Comparison of ENCODE assay signal across 16 cellular contexts in the genomic region with DNA sequence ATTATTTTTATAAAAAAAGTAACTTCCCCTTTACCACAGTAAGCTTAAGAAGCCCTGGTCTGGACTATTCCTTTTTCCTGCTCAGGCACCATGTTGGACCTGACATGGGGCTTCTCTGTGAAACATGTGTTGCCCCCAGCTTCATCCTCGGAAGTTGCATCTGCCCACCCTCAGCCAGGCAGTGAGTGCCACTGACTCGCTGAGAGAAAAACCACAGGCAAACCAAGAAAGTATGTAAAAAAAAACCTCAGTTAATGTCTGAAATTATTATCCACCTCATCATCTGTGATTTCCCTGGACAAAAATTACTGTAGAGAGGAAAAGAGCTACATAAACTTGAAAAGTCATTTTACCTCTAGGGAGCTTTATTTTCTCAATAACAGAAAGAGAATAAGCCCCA.
DNase-seq lines count a peak whose midpoint lies in the region; ATAC-seq and TF ChIP-seq lines count a peak whose summit lies in the region.
"Had no signal": no experiment of that assay in that cellular context is flagged by ENCODE, and none has a peak within 500 bp of the region (broad histone marks: within the 10 kb centered on the region; RNA-seq: fewer than 3 reads in every experiment).

No MANE protein-coding gene starts in this region.

- H3K27me3 ChIP-seq in DND-41 (ENCODE audit: insufficient read depth, low read length, poor library complexity): no peaks in the 10 kb centered on the region
- H3K27me3 ChIP-seq in GM23248 (replicated peaks; ENCODE audit: insufficient read depth): no peaks in the 10 kb centered on the region

- H4K20me1 ChIP-seq in DND-41 (ENCODE audit: insufficient read depth, low read length) (no peaks in the 10 kb centered on the region), GM23248 (ENCODE audit: insufficient read depth) (no peaks in the 10 kb centered on the region)

- ATAC-seq in DND-41 (ENCODE audit: insufficient read depth, low read depth) (0 out of 3 replicates have a peak, but pooled peaks have one; percentile 41), Right ventricle myocardium superior (ENCODE audit: poor library complexity) (no peak)

- in situ Hi-C loops in GM23248 (cut with MboI): no loop called here

- peaks cover 10% of the 10 kb centered on the region for H3K4me1 ChIP-seq in DND-41 (ENCODE audit: insufficient read depth, low read length)
- H3K4me1 ChIP-seq in GM23248 (ENCODE audit: insufficient read depth): peaks cover 12% of the 10 kb centered on the region
- H3K4me1 ChIP-seq: HAP-1 had no signal

- H3K9me3 ChIP-seq in DND-41 (ENCODE audit: insufficient read depth, low read length, severe bottlenecking): no peaks in the 10 kb centered on the region
- H3K9me3 ChIP-seq in GM23248 (ENCODE audit: low read depth): no peaks in the 10 kb centered on the region
- H3K9me3 ChIP-seq: HAP-1 had no signal

- H3F3A ChIP-seq in GM23248 (ENCODE audit: insufficient read depth): no peaks in the 10 kb centered on the region

- 72 to 74% methylated on average over 2 of the region's 2 CpGs for WGBS in GM23248 (ENCODE audit: low coverage in 1 of 2, low lambda C conversion rate in 2 of 2, missing lambda C conversion rate in 2 of 2), 2 experiments

- no peaks in the 10 kb centered on the region for H3K79me2 ChIP-seq in DND-41 (ENCODE audit: insufficient read depth, low read length)
- H3K79me2 ChIP-seq in GM23248 (ENCODE audit: insufficient read depth): no peaks in the 10 kb centered on the region

- H3K9me2 ChIP-seq in GM23248 (ENCODE audit: insufficient read depth): no peaks in the 10 kb centered on the region

- intact Hi-C loops in Right ventricle myocardium superior (cut with DNase I): no loop called here

- no peak overlapping the region for H3K4me3 ChIP-seq in AG10803 (ENCODE audit: low read length)
- no peak overlapping the region for H3K4me3 ChIP-seq in DND-41 (ENCODE audit: low read depth in 1 of 2, low read length in 2 of 2)
- H3K4me3 ChIP-seq in GM23248: no peak overlapping the region
- H3K4me3 ChIP-seq: HAP-1 had no signal

- no peak overlapping the region for H3K27ac ChIP-seq in DND-41 (ENCODE audit: low read length)
- no peak overlapping the region for H3K27ac ChIP-seq in GM23248
- H3K27ac ChIP-seq: C4-2B had no signal

- H3K9ac ChIP-seq in DND-41 (ENCODE audit: low read depth, low read length): no peak overlapping the region
- no peak overlapping the region for H3K9ac ChIP-seq in GM23248

- H3K36me3 ChIP-seq in DND-41 (ENCODE audit: insufficient read depth, low read length) (no peaks in the 10 kb centered on the region), GM23248 (ENCODE audit: low read depth) (no peaks in the 10 kb centered on the region)
- H3K36me3 ChIP-seq: HAP-1 had no signal

- H2AFZ ChIP-seq in DND-41 (ENCODE audit: low read depth, low read length): no peak overlapping the region
- H2AFZ ChIP-seq in GM23248: peak overlapping the region; percentile 54; the same call in 1 of the 2 replicates

- TF ChIP-seq CTCF in AG10803 (conservative IDR thresholded peaks at IDR 0.05; ENCODE audit: low read length) (no peak), DND-41 (IDR thresholded peaks at IDR 0.05; ENCODE audit: borderline replicate concordance, extremely low read depth, low read length, poor library complexity, severe bottlenecking) (no peak)

- DNase-seq in AG10803 (ENCODE audit: low read depth) (peak; percentile 37), DND-41 (no peak), GM23248 (peak; percentile 29), LHCN-M2 (ENCODE audit: low read depth) (peak; percentile 31), HuH-7.5 (ENCODE audit: low spot score) (no peak), Right ventricle myocardium superior (no peak), iPS-NIHi7 (ENCODE audit: extremely low spot score) (no peak)
- DNase-seq: AML-193; CD4-positive, alpha-beta memory T cell; DMS153; DMS79; GDM1; Kasumi-1; KG1 had no signal

- H3K4me2 ChIP-seq in DND-41 (ENCODE audit: insufficient read depth, low read length) (no peak overlapping the region), GM23248 (ENCODE audit: unreplicated experiment) (peak overlapping the region; percentile 2)

Comparison
In these comparisons a context has a peak if more than half of its experiments do, and no peak if none do; other contexts are left out.
1. DNase-seq: peak in AG10803 (single experiment), GM23248 (single experiment) and LHCN-M2 (single experiment); none in DND-41 (single experiment), HuH-7.5 (single experiment), Right ventricle myocardium superior (single experiment) and iPS-NIHi7 (single experiment).